ENCODE assay signal across 21 cellular contexts in the genomic region with DNA sequence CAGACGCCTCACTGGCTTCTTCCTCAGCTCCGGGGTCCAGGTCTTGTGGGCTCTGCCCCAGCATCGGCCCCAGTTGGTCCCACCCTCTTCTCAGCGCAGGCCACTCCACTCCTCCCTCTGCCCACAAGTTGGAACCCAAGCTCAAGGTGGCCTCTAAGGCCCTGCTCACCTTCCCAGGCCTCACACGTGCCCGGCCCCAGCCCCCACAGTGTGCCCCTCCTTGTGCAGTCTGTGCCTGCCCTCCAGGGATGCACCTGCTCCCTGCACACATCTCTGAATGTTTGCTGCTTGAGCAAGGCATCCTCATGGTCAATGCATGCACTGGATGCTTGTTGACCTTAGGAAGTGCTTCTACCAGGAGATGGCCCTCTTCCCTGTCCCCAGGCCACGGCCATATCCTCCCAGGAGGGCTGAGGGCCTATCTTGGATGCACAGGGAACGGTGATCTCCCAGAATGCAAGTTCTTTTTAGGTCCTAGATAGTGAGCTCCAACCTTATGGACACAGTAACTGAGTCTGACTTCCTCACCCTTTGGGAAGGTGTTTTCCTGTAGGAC. TPM values are rescaled to one million over a fixed set of nuclear protein-coding genes. Genes with fewer than 3 reads are reported as not detected.
DNase-seq lines count a peak whose midpoint lies in the region; ATAC-seq, FAIRE-seq and TF ChIP-seq lines count a peak whose summit lies in the region.
"Had no signal": no experiment of that assay in that cellular context is flagged by ENCODE, and none has a peak within 500 bp of the region (broad histone marks: within the 10 kb centered on the region; RNA-seq: fewer than 3 reads in every experiment).

No MANE protein-coding gene starts in this region.

- ATAC-seq in activated CD8-positive, alpha-beta T cell treated with anti-CD3 and anti-CD28 coated beads, Interleukin-2, amount 10 ng/mL, durations not matched to agents 7 days and 5 days = no peak
- peak; percentile 9 for ATAC-seq in upper lobe of right lung
- ATAC-seq: gastrocnemius medialis, left ventricle myocardium superior, PC-3 had no signal

- peak overlapping the region; percentile 46 for H3K27ac Mint-ChIP-seq in activated naive CD4-positive, alpha-beta T cell treated with anti-CD3 and anti-CD28 coated beads, Interleukin-2, amount 50 U/mL, for 24 hours
- H3K27ac Mint-ChIP-seq in activated CD8-positive, alpha-beta T cell treated with anti-CD3 and anti-CD28 coated beads, Interleukin-2, amount 10 ng/mL, durations not matched to agents 7 days and 5 days = peak overlapping the region; percentile 81
- H3K27ac Mint-ChIP-seq: brain, type B pancreatic cell had no signal

- H3K4me1 ChIP-seq in upper lobe of right lung = no peaks in the 10 kb centered on the region
- H3K4me1 ChIP-seq: gastrocnemius medialis had no signal

- no peaks in the 10 kb centered on the region for H3K9me3 ChIP-seq in upper lobe of right lung
- H3K9me3 ChIP-seq: gastrocnemius medialis, SK-N-SH had no signal

- intact Hi-C loops in upper lobe of right lung (cut with DNase I) = no loop called here

- no peaks in the 10 kb centered on the region for H3K36me3 ChIP-seq in upper lobe of right lung
- H3K36me3 ChIP-seq: gastrocnemius medialis had no signal

- H3K27ac ChIP-seq in upper lobe of right lung = no peak overlapping the region
- H3K27ac ChIP-seq: gastrocnemius medialis had no signal

- H3K4me3 ChIP-seq in upper lobe of right lung = no peak overlapping the region
- H3K4me3 ChIP-seq: gastrocnemius medialis had no signal

- CTCF ChIA-PET in activated CD8-positive, alpha-beta T cell treated with anti-CD3 and anti-CD28 coated beads, Interleukin-2, amount 10 ng/mL, durations not matched to agents 7 days and 5 days (lab: Charles Lee) = interaction anchor here (1.0 to 2.0 kb wide), 2 partner anchors 11 to 102 kb away, joined by 3 to 14 read pairs; no protein-coding TSS in a partner anchor

- H3K4me1 Mint-ChIP-seq in activated naive CD4-positive, alpha-beta T cell treated with anti-CD3 and anti-CD28 coated beads, Interleukin-2, amount 50 U/mL, for 24 hours = peaks cover 8% of the 10 kb centered on the region
- H3K4me1 Mint-ChIP-seq in activated CD8-positive, alpha-beta T cell treated with anti-CD3 and anti-CD28 coated beads, Interleukin-2, amount 10 ng/mL, durations not matched to agents 7 days and 5 days (ENCODE audit: low read depth) = peaks cover 32% of the 10 kb centered on the region

- H3K27me3 ChIP-seq in upper lobe of right lung = no peaks in the 10 kb centered on the region
- H3K27me3 ChIP-seq: gastrocnemius medialis had no signal

- no peak for FAIRE-seq in D721Med (lab: Jason Lieb, UNC)
- FAIRE-seq: G401.6, H1, HTR-8/SVneo, small intestine had no signal

- POLR2A ChIA-PET in activated CD8-positive, alpha-beta T cell treated with anti-CD3 and anti-CD28 coated beads, Interleukin-2, amount 10 ng/mL, durations not matched to agents 7 days and 5 days (lab: Charles Lee) = interaction anchor here (1.3 kb wide), 2 partner anchors 10 to 52 kb away, joined by 4 to 8 read pairs; a partner anchor contains a TSS

- no peak for DNase-seq in activated naive CD4-positive, alpha-beta T cell treated with Interleukin-2 at 50 U/mL for 16 hours
- DNase-seq in activated CD8-positive, alpha-beta T cell treated with anti-CD3 and anti-CD28 coated beads, Interleukin-2, amount 10 ng/mL, durations not matched to agents 7 days and 5 days = no peak
- no peak for DNase-seq in upper lobe of right lung
- no peak for DNase-seq in D721Med (ENCODE audit: insufficient read length, low spot score)
- no peak for DNase-seq in H4 (ENCODE audit: low spot score)
- DNase-seq: ACHN, cortex of kidney, gastrocnemius medialis, left ventricle myocardium superior, NCI-H2029 treated with DMSO at 0.1 percent for 48 hours, NCI-H524, PC-3, SK-N-SH, small intestine had no signal

- H3K4me3 Mint-ChIP-seq in activated naive CD4-positive, alpha-beta T cell treated with anti-CD3 and anti-CD28 coated beads, Interleukin-2, amount 50 U/mL, for 24 hours = no peak overlapping the region
- H3K4me3 Mint-ChIP-seq in activated CD8-positive, alpha-beta T cell treated with anti-CD3 and anti-CD28 coated beads, Interleukin-2, amount 10 ng/mL, durations not matched to agents 7 days and 5 days = no peak overlapping the region
- H3K4me3 Mint-ChIP-seq: brain, type B pancreatic cell had no signal

- H3K27me3 Mint-ChIP-seq in activated naive CD4-positive, alpha-beta T cell treated with anti-CD3 and anti-CD28 coated beads, Interleukin-2, amount 50 U/mL, for 24 hours = no peaks in the 10 kb centered on the region
- no peaks in the 10 kb centered on the region for H3K27me3 Mint-ChIP-seq in activated CD8-positive, alpha-beta T cell treated with anti-CD3 and anti-CD28 coated beads, Interleukin-2, amount 10 ng/mL, durations not matched to agents 7 days and 5 days (ENCODE audit: low read depth)
- H3K27me3 Mint-ChIP-seq: type B pancreatic cell had no signal

- no peaks in the 10 kb centered on the region for H3K9me3 Mint-ChIP-seq in activated naive CD4-positive, alpha-beta T cell treated with anti-CD3 and anti-CD28 coated beads, Interleukin-2, amount 50 U/mL, for 24 hours
- H3K9me3 Mint-ChIP-seq in activated CD8-positive, alpha-beta T cell treated with anti-CD3 and anti-CD28 coated beads, Interleukin-2, amount 10 ng/mL, durations not matched to agents 7 days and 5 days (ENCODE audit: insufficient read depth) = no peaks in the 10 kb centered on the region
- H3K9me3 Mint-ChIP-seq: brain, type B pancreatic cell had no signal

- no peaks in the 10 kb centered on the region for H3K36me3 Mint-ChIP-seq in activated naive CD4-positive, alpha-beta T cell treated with anti-CD3 and anti-CD28 coated beads, Interleukin-2, amount 50 U/mL, for 24 hours
- no peaks in the 10 kb centered on the region for H3K36me3 Mint-ChIP-seq in activated CD8-positive, alpha-beta T cell treated with anti-CD3 and anti-CD28 coated beads, Interleukin-2, amount 10 ng/mL, durations not matched to agents 7 days and 5 days (ENCODE audit: low read depth)
- H3K36me3 Mint-ChIP-seq: brain, type B pancreatic cell had no signal

- TF ChIP-seq CTCF in upper lobe of right lung (IDR thresholded peaks at IDR 0.05) = no peak
- no peak for TF ChIP-seq CTCF in D721Med (IDR thresholded peaks at IDR 0.05; ENCODE audit: insufficient read depth, missing control alignments)

RNA-seq across cellular contexts. Expression of a gene that starts 7.7 kb away (rescaled TPM):
- 10 to 100 TPM; 13.0 to 15.7 TPM for total RNA-seq in activated CD8-positive, alpha-beta T cell treated with anti-CD3 and anti-CD28 coated beads, Interleukin-2, amount 10 ng/mL, durations not matched to agents 7 days and 5 days
- 272 TPM for total RNA-seq in upper lobe of right lung
- 0.06 TPM in 1 of 2 replicates, not detected in the other for total RNA-seq in H4 (2014; rRNA removed; shearing (Covaris generic))
- total RNA-seq: PC-3 had no signal

RNA-seq across cellular contexts. Expression of a gene that starts 14.1 kb away (rescaled TPM):
- 10 to 100 TPM; 37.3 to 37.9 TPM for total RNA-seq in activated CD8-positive, alpha-beta T cell treated with anti-CD3 and anti-CD28 coated beads, Interleukin-2, amount 10 ng/mL, durations not matched to agents 7 days and 5 days
- total RNA-seq in upper lobe of right lung = 26.8 TPM
- total RNA-seq in H4 (2014; rRNA removed; shearing (Covaris generic)) = 7.4 and 7.7 TPM in 2 replicates

RNA-seq across cellular contexts. Expression of a gene that starts 26.9 kb away (rescaled TPM):
- 100 to 1,000 TPM; 134 to 135 TPM for total RNA-seq in activated CD8-positive, alpha-beta T cell treated with anti-CD3 and anti-CD28 coated beads, Interleukin-2, amount 10 ng/mL, durations not matched to agents 7 days and 5 days
- 60.2 TPM for total RNA-seq in upper lobe of right lung
- 185 and 198 TPM in 2 replicates for total RNA-seq in H4 (2014; rRNA removed; shearing (Covaris generic))

RNA-seq across cellular contexts. Expression of a gene that starts 31.0 kb away (rescaled TPM):
- total RNA-seq in activated CD8-positive, alpha-beta T cell treated with anti-CD3 and anti-CD28 coated beads, Interleukin-2, amount 10 ng/mL, durations not matched to agents 7 days and 5 days = under 1 TPM; 0.34 to 0.68 TPM
- 1.1 TPM for total RNA-seq in upper lobe of right lung
- total RNA-seq in H4 (2014; rRNA removed; shearing (Covaris generic)) = not detected in 2 replicates
- total RNA-seq: activated CD8-positive, alpha-beta memory T cell treated with anti-CD3 and anti-CD28 coated beads for 36 hours had no signal

RNA-seq across cellular contexts. Expression of a gene that starts 44.7 kb away (rescaled TPM):
- total RNA-seq in activated CD8-positive, alpha-beta T cell treated with anti-CD3 and anti-CD28 coated beads, Interleukin-2, amount 10 ng/mL, durations not matched to agents 7 days and 5 days = not detected
- total RNA-seq in upper lobe of right lung = 3.1 TPM
- total RNA-seq in H4 (2014; rRNA removed; shearing (Covaris generic)) = not detected in 2 replicates
- total RNA-seq: activated CD8-positive, alpha-beta memory T cell treated with anti-CD3 and anti-CD28 coated beads for 36 hours; PC-3 had no signal

Comparison
In these comparisons a context has a peak if more than half of its experiments do, and no peak if none do; other contexts are left out.
1. RNA of a gene that starts 7.7 kb away (total RNA-seq): 272 TPM in upper lobe of right lung (single experiment); 13.0 to 15.7 TPM in activated CD8-positive, alpha-beta T cell treated with anti-CD3 and anti-CD28 coated beads, Interleukin-2, amount 10 ng/mL, durations not matched to agents 7 days and 5 days and 0.06 TPM in H4; every median in the first group is over 10 times any median in the second.